Comparison of ENCODE assay signal across 19 cellular contexts in genomic region chr20:35934050-35934449, GRCh38. TPM values are rescaled to one million over a fixed set of nuclear protein-coding genes. Genes with fewer than 3 reads are reported as not detected.
A peak's percentile ranks its signal among the peaks of the same experiment; 100 is the strongest.
DNase-seq lines count a peak whose midpoint lies in the region; ATAC-seq and FAIRE-seq lines count a peak whose summit lies in the region.
"Had no signal": no experiment of that assay in that cellular context is flagged by ENCODE, and none has a peak within 500 bp of the region (broad histone marks: within the 10 kb centered on the region; RNA-seq: fewer than 3 reads in every experiment).

No MANE protein-coding gene starts in this region.

- no peak for DNase-seq in CD8-positive, alpha-beta memory T cell
- DNase-seq in central memory CD8-positive, alpha-beta T cell (ENCODE audit: low spot score in 2 of 2): no peak
- DNase-seq in iPS-NIHi7 (ENCODE audit: extremely low spot score) (peak; percentile 30), GM19239 (ENCODE audit: insufficient read length, low spot score) (no peak), C1 segment of cervical spinal cord (lab: John Stamatoyannopoulos, UW) (no peak), nucleus accumbens (lab: John Stamatoyannopoulos, UW) (no peak)
- DNase-seq in stimulated activated naive CD8-positive, alpha-beta T cell treated with anti-CD3 and anti-CD28 coated beads, Interleukin-15, Interleukin-2, amounts not matched to agents 100 U/mL and 50 U/mL, for 24 hours: no peak
- DNase-seq: ACHN, EL, MM.1S, NCI-H1105 treated with DMSO at 0.1 percent for 48 hours, NCI-H187, NCI-H446 had no signal

- no peak overlapping the region for H3K4me3 Mint-ChIP-seq in CD8-positive, alpha-beta memory T cell
- H3K4me3 Mint-ChIP-seq in central memory CD8-positive, alpha-beta T cell: no peak overlapping the region
- H3K4me3 Mint-ChIP-seq: B cell had no signal

- H3K4me1 ChIP-seq in CD8-positive, alpha-beta memory T cell (ENCODE audit: insufficient read depth, low read length): no peaks in the 10 kb centered on the region
- peaks cover 15% of the 10 kb centered on the region for H3K4me1 ChIP-seq in HUES64 (ENCODE audit: insufficient read depth, low read length)

- peak overlapping the region in 6 of 8 donors; percentile 33 to 84 (median 58) for H3K27ac Mint-ChIP-seq in CD8-positive, alpha-beta memory T cell
- H3K27ac Mint-ChIP-seq in central memory CD8-positive, alpha-beta T cell (ENCODE audit: low read depth): peak overlapping the region; percentile 49
- H3K27ac Mint-ChIP-seq: B cell had no signal

- no peak for FAIRE-seq in GM19239 (lab: Jason Lieb, UNC)
- FAIRE-seq: HepG2 had no signal

- peaks cover 5 to 77% (median 21%) of the 10 kb centered on the region in 3 donors for H3K36me3 Mint-ChIP-seq in CD8-positive, alpha-beta memory T cell
- H3K36me3 Mint-ChIP-seq in central memory CD8-positive, alpha-beta T cell (ENCODE audit: insufficient read depth): peaks cover 55% of the 10 kb centered on the region

- H3K27ac ChIP-seq in CD8-positive, alpha-beta memory T cell (ENCODE audit: low read depth, low read length): no peak overlapping the region
- peak overlapping the region; percentile 87; the same call in 1 of the 2 replicates for H3K27ac ChIP-seq in HUES64 (ENCODE audit: low read depth, low read length)
- H3K27ac ChIP-seq: KMS-11, SK-N-MC had no signal

- H3K4me1 Mint-ChIP-seq in CD8-positive, alpha-beta memory T cell: peaks cover 0 to 21% (median 0%) of the 10 kb centered on the region in 3 donors
- peaks cover 9% of the 10 kb centered on the region for H3K4me1 Mint-ChIP-seq in central memory CD8-positive, alpha-beta T cell
- H3K4me1 Mint-ChIP-seq: B cell had no signal

- H3K27me3 Mint-ChIP-seq in CD8-positive, alpha-beta memory T cell: peaks cover 0 to 1% of the 10 kb centered on the region in 2 donors
- H3K27me3 Mint-ChIP-seq in central memory CD8-positive, alpha-beta T cell: no peaks in the 10 kb centered on the region
- H3K27me3 Mint-ChIP-seq: B cell had no signal

- no peaks in the 10 kb centered on the region for H3K27me3 ChIP-seq in CD8-positive, alpha-beta memory T cell (ENCODE audit: insufficient read depth, low read length, poor library complexity, severe bottlenecking)
- no peaks in the 10 kb centered on the region for H3K27me3 ChIP-seq in HUES64 (ENCODE audit: insufficient read depth, low read length)

- CTCF ChIA-PET in CD8-positive, alpha-beta memory T cell (lab: Charles Lee): no interaction called here

- peak overlapping the region; percentile 51 for H3K9ac ChIP-seq in HUES64 (ENCODE audit: low read depth, low read length)
- H3K9ac ChIP-seq: KMS-11 had no signal

- no peak for ATAC-seq in central memory CD8-positive, alpha-beta T cell (replicated peaks; ENCODE audit: extremely low read depth, poor library complexity, severe bottlenecking)
- no peak for ATAC-seq in stimulated activated naive CD8-positive, alpha-beta T cell treated with anti-CD3 and anti-CD28 coated beads, Interleukin-15, Interleukin-2, amounts not matched to agents 100 U/mL and 50 U/mL, for 24 hours
- ATAC-seq: HepG2 had no signal

- POLR2A ChIA-PET in CD8-positive, alpha-beta memory T cell (lab: Charles Lee): no interaction called here

- 70% methylated on average over 3 of the region's 4 CpGs for WGBS in HUES64

- H3K9me3 ChIP-seq in CD8-positive, alpha-beta memory T cell (ENCODE audit: low read length): no peaks in the 10 kb centered on the region
- H3K9me3 ChIP-seq in HUES64 (ENCODE audit: insufficient read depth, low read depth, low read length): no peaks in the 10 kb centered on the region
- H3K9me3 ChIP-seq: HAP-1 had no signal

- peaks cover 48% of the 10 kb centered on the region for H3K36me3 ChIP-seq in CD8-positive, alpha-beta memory T cell (ENCODE audit: insufficient read depth, low read length)
- H3K36me3 ChIP-seq in HUES64 (ENCODE audit: insufficient read depth, low read length): peaks cover 47% of the 10 kb centered on the region
- H3K36me3 ChIP-seq: HAP-1 had no signal

- H3K9me3 Mint-ChIP-seq in CD8-positive, alpha-beta memory T cell: no peaks in the 10 kb centered on the region
- H3K9me3 Mint-ChIP-seq in central memory CD8-positive, alpha-beta T cell: no peaks in the 10 kb centered on the region

- H3K4me3 ChIP-seq in CD8-positive, alpha-beta memory T cell (ENCODE audit: low read length): no peak overlapping the region
- H3K4me3 ChIP-seq in HUES64 (ENCODE audit: low read length): no peak overlapping the region
- H3K4me3 ChIP-seq: HAP-1, SK-N-MC had no signal

RNA-seq across cellular contexts. Expression of gene SCAND1, which starts 20.3 kb away (rescaled TPM):
- 10 to 100 TPM; 50.8 to 55.8 TPM for total RNA-seq in CD8-positive, alpha-beta memory T cell
- 177 TPM for polyA plus RNA-seq in CD8-positive, alpha-beta memory T cell
- 72.7 TPM for polyA plus RNA-seq in HUES64 (2013, experiment 1 of 2)
- polyA plus RNA-seq in HUES64 (2013, experiment 2 of 2): 56.9 TPM

RNA-seq across cellular contexts. Expression of gene CNBD2, which starts 34.3 kb away (rescaled TPM):
- 1 to 10 TPM; 3.7 to 5.4 TPM for total RNA-seq in CD8-positive, alpha-beta memory T cell
- 9.5 TPM for polyA plus RNA-seq in CD8-positive, alpha-beta memory T cell
- polyA plus RNA-seq in HUES64 (2013, experiment 1 of 2): 2.7 TPM
- 2.3 TPM for polyA plus RNA-seq in HUES64 (2013, experiment 2 of 2)
